1 cellular context compared by ENCODE assay signal in genomic region chr6:73798592-73798991, GRCh38.
A peak's percentile ranks its signal among the peaks of the same experiment; 100 is the strongest.
TF ChIP-seq lines count a peak whose summit lies in the region.

No MANE protein-coding gene starts in this region.

TF ChIP-seq in HEK293, 187 proteins besides CTCF, POLR2A, EP300 and RAD21 (continued from another document):
- no peak for TF ChIP-seq ZNF555 (tag by site-specific recombination; conservative IDR thresholded peaks at IDR 0.05)
- peak; percentile 37; the same call in 1 of the 2 replicates for TF ChIP-seq ZNF518A (tag by site-specific recombination; conservative IDR thresholded peaks at IDR 0.05; ENCODE audit: low read depth)
- TF ChIP-seq PBX3 (CRISPR knock-in tag; IDR thresholded peaks at IDR 0.05) = no peak
- no peak for TF ChIP-seq ZNF585B (tag by site-specific recombination; IDR thresholded peaks at IDR 0.05)
- no peak for TF ChIP-seq ZNF175 (tag by site-specific recombination; IDR thresholded peaks at IDR 0.05)
- no peak for TF ChIP-seq ZNF449 (tag by site-specific recombination; IDR thresholded peaks at IDR 0.05)
- TF ChIP-seq ZNF658 (tag by site-specific recombination; IDR thresholded peaks at IDR 0.05) = no peak
- TF ChIP-seq PRDM2 (tag by site-specific recombination; IDR thresholded peaks at IDR 0.05; ENCODE audit: borderline replicate concordance) = no peak
- TF ChIP-seq ZNF391 (tag by site-specific recombination; IDR thresholded peaks at IDR 0.05; ENCODE audit: borderline replicate concordance, low read depth) = no peak
- TF ChIP-seq ZNF169 (tag by site-specific recombination; IDR thresholded peaks at IDR 0.05) = no peak
- TF ChIP-seq ZNF23 (tag by site-specific recombination; IDR thresholded peaks at IDR 0.05; ENCODE audit: borderline replicate concordance) = no peak
- no peak for TF ChIP-seq ZNF510 (tag by site-specific recombination; IDR thresholded peaks at IDR 0.05; ENCODE audit: insufficient replicate concordance)
- no peak for TF ChIP-seq ZNF610 (tag by site-specific recombination; IDR thresholded peaks at IDR 0.05; ENCODE audit: borderline replicate concordance)
- no peak for TF ChIP-seq ZNF488 (tag by site-specific recombination; IDR thresholded peaks at IDR 0.05)
- TF ChIP-seq ZNF791 (tag by site-specific recombination; IDR thresholded peaks at IDR 0.05) = no peak
- TF ChIP-seq TCF7L2 (IDR thresholded peaks at IDR 0.05; ENCODE audit: borderline replicate concordance, low read depth, low read length) = no peak
- TF ChIP-seq MZF1 (tag by site-specific recombination; IDR thresholded peaks at IDR 0.05; ENCODE audit: borderline replicate concordance) = no peak
- TF ChIP-seq WT1 (tag by site-specific recombination; IDR thresholded peaks at IDR 0.05) = no peak
- TF ChIP-seq ZNF639 (tag by site-specific recombination; IDR thresholded peaks at IDR 0.05) = peak; percentile 46; the same call in 1 of the 2 replicates
- TF ChIP-seq PRDM1 (tag by site-specific recombination; IDR thresholded peaks at IDR 0.05) = peak; percentile 44
- no peak for TF ChIP-seq HOXA7 (CRISPR knock-in tag; IDR thresholded peaks at IDR 0.05; ENCODE audit: borderline replicate concordance)
- TF ChIP-seq ZNF221 (tag by site-specific recombination; IDR thresholded peaks at IDR 0.05; ENCODE audit: borderline replicate concordance) = no peak
- TF ChIP-seq ZNF426 (tag by site-specific recombination; IDR thresholded peaks at IDR 0.05) = no peak
- no peak for TF ChIP-seq ZNF645 (tag by site-specific recombination; IDR thresholded peaks at IDR 0.05)
- TF ChIP-seq KLF10 (tag by site-specific recombination; IDR thresholded peaks at IDR 0.05) = no peak
- no peak for TF ChIP-seq SP2 (tag by site-specific recombination; IDR thresholded peaks at IDR 0.05)
